Comparison of ENCODE assay signal across 39 cellular contexts in the genomic region with DNA sequence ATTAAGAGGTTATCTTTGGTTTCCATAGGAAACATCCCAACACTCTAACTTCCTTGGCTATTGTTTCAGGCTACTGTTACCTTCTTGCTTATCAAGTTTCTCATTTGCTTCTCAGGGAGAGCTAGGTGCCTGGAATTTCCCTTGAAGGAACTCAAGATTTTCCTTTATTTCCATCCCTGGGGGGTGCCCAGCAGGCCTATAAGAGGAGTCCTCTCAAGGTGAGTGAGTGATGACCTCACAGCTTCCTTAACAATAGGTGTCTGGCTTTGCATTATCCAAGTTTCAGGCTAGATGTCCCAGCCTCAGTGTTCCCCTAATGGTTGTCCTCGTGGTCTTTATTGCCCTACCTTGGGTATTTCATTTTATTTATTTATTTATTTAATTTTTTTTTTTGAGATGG.
"Had no signal": no experiment of that assay in that cellular context is flagged by ENCODE, and none has a peak within 500 bp of the region (broad histone marks: within the 10 kb centered on the region; RNA-seq: fewer than 3 reads in every experiment).

No MANE protein-coding gene starts in this region.

- ATAC-seq: activated naive CD4-positive, alpha-beta T cell treated with anti-CD3 and anti-CD28 coated beads, Interleukin-2, amount 50 U/mL, for 72 hours; activated T-cell treated with anti-CD3 and anti-CD28 coated beads, Interleukin-2, amount 50 U/mL, for 4 hours; PC-3; Right ventricle myocardium inferior had no signal

- H3K4me3 Mint-ChIP-seq: activated B cell treated with CpG ODN at 0.5 μM for 24 hours; activated CD4-positive, alpha-beta memory T cell treated with anti-CD3 and anti-CD28 coated beads for 36 hours; activated naive CD4-positive, alpha-beta T cell treated with anti-CD3 and anti-CD28 coated beads for 36 hours; activated T-cell treated with anti-CD3 and anti-CD28 coated beads, Interleukin-2, amount 50 U/mL, for 4 hours; activated T-helper 1 cell treated with anti-CD3 and anti-CD28 coated beads, Interleukin-12 subunit alpha, Interleukin-12 subunit beta, Interleukin-2, Interleukin-4 antibody, amounts not matched to agents 30 ng/mL and 10 ng/mL and 1 ng/mL, durations not matched to agents 14 hours and 24 hours and 36 hours; central memory CD8-positive, alpha-beta T cell had no signal

- DNase-seq: activated B cell treated with CpG ODN at 0.5 μM for 24 hours; activated CD4-positive, alpha-beta memory T cell treated with anti-CD3 and anti-CD28 coated beads for 36 hours; activated CD4-positive, alpha-beta T cell treated with anti-CD3 and anti-CD28 coated beads for 4 hours; activated CD4-positive, alpha-beta T cell treated with anti-CD3 and anti-CD28 coated beads, Interleukin-2, amount 50 U/mL, for 1 hour; activated CD4-positive, CD25-positive, alpha-beta regulatory T cell treated with anti-CD3 and anti-CD28 coated beads, Interleukin-2, amount 50 U/mL, for 72 hours; activated CD8-positive, alpha-beta memory T cell treated with anti-CD3 and anti-CD28 coated beads, Interleukin-2, amount 50 U/mL, for 4 hours; activated gamma-delta T cell treated with Interleukin-2 at 50 U/mL for 16 hours; activated naive CD4-positive, alpha-beta T cell treated with anti-CD3 and anti-CD28 coated beads for 36 hours; activated T-cell treated with anti-CD3 and anti-CD28 coated beads for 4 hours; activated T-cell treated with anti-CD3 and anti-CD28 coated beads, Interleukin-2, amount 50 U/mL, for 4 hours; anterior cingulate cortex; brain microvascular endothelial cell; Kasumi-1; KG1; MM.1S; NCI-H1092 treated with DMSO at 0.1 percent for 48 hours; NCI-H1417; NCI-H146; NCI-H187 treated with DMSO at 0.1 percent for 48 hours; NCI-H2081; NCI-H2171 treated with DMSO at 0.1 percent for 48 hours; NCI-H2227 treated with DMSO at 0.1 percent for 48 hours; NCI-H446 treated with DMSO at 0.1 percent for 48 hours; NCI-H524; NCI-H69; NK-92 treated with Interleukin-12 subunit alpha and Interleukin-12 subunit beta, amount 100 ng/mL, for 24 hours; PC-3; SW 1271; T-helper 1 cell; T-helper 2 cell; T-helper 9 cell had no signal

- H3K4me3 ChIP-seq: cardiac muscle cell had no signal

- FAIRE-seq: RCC 7860 had no signal

- H3K9me3 Mint-ChIP-seq: activated B cell treated with CpG ODN at 0.5 μM for 24 hours; activated CD4-positive, alpha-beta memory T cell treated with anti-CD3 and anti-CD28 coated beads for 36 hours; activated naive CD4-positive, alpha-beta T cell treated with anti-CD3 and anti-CD28 coated beads for 36 hours; activated naive CD4-positive, alpha-beta T cell treated with anti-CD3 and anti-CD28 coated beads, Interleukin-2, amount 50 U/mL, for 72 hours; activated T-cell treated with anti-CD3 and anti-CD28 coated beads, Interleukin-2, amount 50 U/mL, for 4 hours; activated T-helper 1 cell treated with anti-CD3 and anti-CD28 coated beads, Interleukin-12 subunit alpha, Interleukin-12 subunit beta, Interleukin-2, Interleukin-4 antibody, amounts not matched to agents 30 ng/mL and 10 ng/mL and 1 ng/mL, durations not matched to agents 14 hours and 24 hours and 36 hours; central memory CD8-positive, alpha-beta T cell had no signal

- H3K4me1 Mint-ChIP-seq: central memory CD8-positive, alpha-beta T cell had no signal

- H3K27me3 Mint-ChIP-seq: activated B cell treated with CpG ODN at 0.5 μM for 24 hours; activated CD4-positive, alpha-beta memory T cell treated with anti-CD3 and anti-CD28 coated beads for 36 hours had no signal

- H3K27ac Mint-ChIP-seq: activated B cell treated with CpG ODN at 0.5 μM for 24 hours; activated CD4-positive, alpha-beta memory T cell treated with anti-CD3 and anti-CD28 coated beads for 36 hours; activated naive CD4-positive, alpha-beta T cell treated with anti-CD3 and anti-CD28 coated beads for 36 hours; activated naive CD4-positive, alpha-beta T cell treated with anti-CD3 and anti-CD28 coated beads, Interleukin-2, amount 50 U/mL, for 72 hours; activated T-helper 1 cell treated with anti-CD3 and anti-CD28 coated beads, Interleukin-12 subunit alpha, Interleukin-12 subunit beta, Interleukin-2, Interleukin-4 antibody, amounts not matched to agents 30 ng/mL and 10 ng/mL and 1 ng/mL, durations not matched to agents 14 hours and 24 hours and 36 hours had no signal

- H3K36me3 ChIP-seq: brain microvascular endothelial cell, cardiac muscle cell had no signal

- H3K27ac ChIP-seq: brain microvascular endothelial cell, cardiac muscle cell, RWPE1, VCaP had no signal

- H3K27me3 ChIP-seq: brain microvascular endothelial cell, cardiac muscle cell had no signal

- H3K36me3 Mint-ChIP-seq: activated CD4-positive, alpha-beta memory T cell treated with anti-CD3 and anti-CD28 coated beads for 36 hours; activated naive CD4-positive, alpha-beta T cell treated with anti-CD3 and anti-CD28 coated beads, Interleukin-2, amount 50 U/mL, for 72 hours had no signal
